29 cellular contexts compared by ENCODE assay signal in genomic region chr3:119543147-119543546, GRCh38. TPM values are rescaled to one million over a fixed set of nuclear protein-coding genes. Genes with fewer than 3 reads are reported as not detected.
"Had no signal": no experiment of that assay in that cellular context is flagged by ENCODE, and none has a peak within 500 bp of the region (broad histone marks: within the 10 kb centered on the region; RNA-seq: fewer than 3 reads in every experiment).

No MANE protein-coding gene starts in this region.

- H3K4me3 ChIP-seq: cardiac muscle cell, hepatocyte, lung, ovary, transverse colon, uterus had no signal

- H3K27me3 ChIP-seq: cardiac muscle cell, hepatocyte, neutrophil, ovary, transverse colon, uterus had no signal

- H3K36me3 Mint-ChIP-seq: immature natural killer cell, natural killer cell had no signal

- DNase-seq: activated CD4-positive, alpha-beta T cell treated with anti-CD3 and anti-CD28 coated beads for 4 hours; activated CD4-positive, alpha-beta T cell treated with anti-CD3 and anti-CD28 coated beads, Interleukin-2, amount 50 U/mL, for 48 hours; activated CD4-positive, CD25-positive, alpha-beta regulatory T cell; activated effector memory CD4-positive, alpha-beta T cell treated with Interleukin-2 at 50 U/mL for 16 hours; activated naive CD4-positive, alpha-beta T cell treated with anti-CD3 and anti-CD28 coated beads for 36 hours; activated T-cell treated with anti-CD3 and anti-CD28 coated beads, Interleukin-2, amount 50 U/mL, for 48 hours; effector memory CD4-positive, alpha-beta T cell; foreskin melanocyte; glutamatergic neuron; immature natural killer cell; natural killer cell; ovary; right cardiac atrium; stimulated activated CD4-positive, alpha-beta T cell treated with anti-CD3 and anti-CD28 coated beads, Interleukin-12 subunit alpha, Interleukin-12 subunit beta, amount 100 ng/mL, for 4 hours; stimulated activated CD4-positive, alpha-beta T cell treated with anti-CD3 and anti-CD28 coated beads, Interleukin-1b, Interleukin-23, amount 100 ng/mL, for 48 hours; transverse colon; uterus had no signal

- H3K4me1 ChIP-seq: transverse colon, uterus had no signal

- H3K27ac Mint-ChIP-seq: activated naive CD4-positive, alpha-beta T cell treated with anti-CD3 and anti-CD28 coated beads for 36 hours; immature natural killer cell; natural killer cell; stimulated activated effector memory CD8-positive, alpha-beta T cell treated with anti-CD3 and anti-CD28 coated beads, Interleukin-12 subunit alpha, Interleukin-12 subunit beta, amount 100 ng/mL, for 72 hours; T-helper 1 cell treated with Interleukin-12 subunit alpha and Interleukin-12 subunit beta and Interleukin-4 antibody, amounts not matched to agents 30 μg/mL and 1 μg/mL, for 36 hours had no signal

- H3K4me1 Mint-ChIP-seq: immature natural killer cell, natural killer cell had no signal

- ATAC-seq: esophagus mucosa; left lobe of liver; natural killer cell; right cardiac atrium; stimulated activated effector memory CD8-positive, alpha-beta T cell treated with anti-CD3 and anti-CD28 coated beads, Interleukin-12 subunit alpha, Interleukin-12 subunit beta, amount 100 ng/mL, for 72 hours had no signal

- H3K36me3 ChIP-seq: cardiac muscle cell, neutrophil, ovary, transverse colon, uterus had no signal

- H3K9me3 Mint-ChIP-seq: activated naive CD4-positive, alpha-beta T cell treated with anti-CD3 and anti-CD28 coated beads for 36 hours; immature natural killer cell; natural killer cell; stimulated activated effector memory CD8-positive, alpha-beta T cell treated with anti-CD3 and anti-CD28 coated beads, Interleukin-12 subunit alpha, Interleukin-12 subunit beta, amount 100 ng/mL, for 72 hours; T-helper 1 cell treated with Interleukin-12 subunit alpha and Interleukin-12 subunit beta and Interleukin-4 antibody, amounts not matched to agents 30 μg/mL and 1 μg/mL, for 36 hours had no signal

- H3K4me3 Mint-ChIP-seq: activated naive CD4-positive, alpha-beta T cell treated with anti-CD3 and anti-CD28 coated beads for 36 hours; immature natural killer cell; natural killer cell; stimulated activated effector memory CD8-positive, alpha-beta T cell treated with anti-CD3 and anti-CD28 coated beads, Interleukin-12 subunit alpha, Interleukin-12 subunit beta, amount 100 ng/mL, for 72 hours; T-helper 1 cell treated with Interleukin-12 subunit alpha and Interleukin-12 subunit beta and Interleukin-4 antibody, amounts not matched to agents 30 μg/mL and 1 μg/mL, for 36 hours had no signal

- H3K9me3 ChIP-seq: neutrophil, ovary, transverse colon, uterus had no signal

- H3K27ac ChIP-seq: cardiac muscle cell, hepatocyte, neutrophil, ovary, transverse colon, uterus had no signal

RNA-seq across cellular contexts. Expression of gene CD80, which starts 16.3 kb away (rescaled TPM):
- total RNA-seq: dermis microvascular lymphatic vessel endothelial cell, endothelial cell of umbilical vein, kidney epithelial cell, pulmonary artery endothelial cell had no signal
- polyA plus RNA-seq: cardiac muscle cell, endothelial cell of umbilical vein, hepatocyte, immature natural killer cell had no signal

RNA-seq across cellular contexts. Expression of gene PLA1A, which starts 54.5 kb away (rescaled TPM):
- total RNA-seq: cardiac muscle cell, endothelial cell of umbilical vein had no signal
- polyA plus RNA-seq: immature natural killer cell had no signal
